20 cellular contexts compared by ENCODE assay signal in the genomic region with DNA sequence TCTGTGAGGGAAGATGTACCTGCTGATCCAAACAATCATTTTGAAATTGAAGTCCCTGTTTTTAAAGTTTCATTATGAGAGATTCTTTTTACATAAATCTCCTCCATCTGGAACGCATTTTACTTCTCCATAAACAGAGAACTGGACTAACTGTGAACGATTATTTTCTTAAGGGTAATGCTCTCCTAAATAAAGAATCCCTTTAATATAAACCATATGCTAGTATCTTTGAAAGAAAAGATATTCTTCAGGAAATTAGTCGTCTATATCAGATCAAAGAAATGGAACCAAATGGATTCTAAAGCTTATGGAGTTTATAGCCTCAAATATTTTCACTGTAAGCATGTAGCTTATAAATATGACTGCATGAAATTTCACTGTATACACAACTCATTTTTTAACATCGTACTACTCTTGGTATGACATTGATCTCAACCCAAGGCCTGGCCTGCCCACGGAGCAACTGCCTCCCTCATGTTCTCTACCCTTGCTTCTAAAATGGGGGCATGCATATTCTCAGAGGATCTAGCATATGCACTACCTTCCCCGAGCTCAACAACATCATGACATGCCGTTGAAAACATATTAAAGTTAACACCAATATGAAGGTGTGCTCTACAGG.
DNase-seq lines count a peak whose midpoint lies in the region; ATAC-seq and TF ChIP-seq lines count a peak whose summit lies in the region.
"Had no signal": no experiment of that assay in that cellular context is flagged by ENCODE, and none has a peak within 500 bp of the region (broad histone marks: within the 10 kb centered on the region; RNA-seq: fewer than 3 reads in every experiment).

No MANE protein-coding gene starts in this region.

- H3K4me1 ChIP-seq in ascending aorta, result peaks cover 0 to 26% of the 10 kb centered on the region in 2 donors
- H3K4me1 ChIP-seq: suprapubic skin had no signal

- no peaks in the 10 kb centered on the region for H3K36me3 Mint-ChIP-seq in T-helper 2 cell treated with Interferon-gamma antibody and Interleukin-4, amounts not matched to agents 5 μg/mL and 100 μg/mL, for 36 hours (ENCODE audit: low read depth)
- H3K36me3 Mint-ChIP-seq in activated T-helper 17 cell treated with anti-CD3 and anti-CD28 coated beads, Interleukin-2, amount 50 U/mL, for 72 hours (ENCODE audit: low read depth), result no peaks in the 10 kb centered on the region

- H3K9me3 Mint-ChIP-seq in T-helper 2 cell treated with Interferon-gamma antibody and Interleukin-4, amounts not matched to agents 5 μg/mL and 100 μg/mL, for 36 hours, result no peaks in the 10 kb centered on the region
- no peaks in the 10 kb centered on the region for H3K9me3 Mint-ChIP-seq in activated T-helper 17 cell treated with anti-CD3 and anti-CD28 coated beads, Interleukin-2, amount 50 U/mL, for 72 hours

- H3K27ac ChIP-seq in ascending aorta, result peak overlapping the region; percentile 36 to 43
- H3K27ac ChIP-seq: adrenal gland, RWPE1, suprapubic skin had no signal

- H3K4me1 Mint-ChIP-seq in T-helper 2 cell treated with Interferon-gamma antibody and Interleukin-4, amounts not matched to agents 5 μg/mL and 100 μg/mL, for 36 hours (ENCODE audit: low read depth), result no peaks in the 10 kb centered on the region
- H3K4me1 Mint-ChIP-seq in activated T-helper 17 cell treated with anti-CD3 and anti-CD28 coated beads, Interleukin-2, amount 50 U/mL, for 72 hours, result no peaks in the 10 kb centered on the region

- no peak for ATAC-seq in activated T-helper 17 cell treated with anti-CD3 and anti-CD28 coated beads, Interleukin-2, amount 50 U/mL, for 72 hours (replicated peaks)

- peak; percentile 18 for DNase-seq in EL
- no peak for DNase-seq in ascending aorta (ENCODE audit: low spot score in 2 of 2)
- DNase-seq in fibroblast of the aortic adventitia (ENCODE audit: low read depth), result peak; percentile 68
- DNase-seq in stromal cell of bone marrow (ENCODE audit: low read depth), result peak; percentile 20
- no peak for DNase-seq in T-helper 2 cell treated with Interferon-gamma antibody and Interleukin-4, amounts not matched to agents 5 μg/mL and 100 μg/mL, for 36 hours (ENCODE audit: low spot score)
- DNase-seq in NCI-H774 (lab: John Stamatoyannopoulos, UW), result no peak
- no peak for DNase-seq in amygdala (lab: John Stamatoyannopoulos, UW)
- DNase-seq: activated CD4-positive, alpha-beta T cell treated with anti-CD3 and anti-CD28 coated beads for 48 hours; activated CD8-positive, alpha-beta memory T cell treated with anti-CD3 and anti-CD28 coated beads, Interleukin-2, amount 50 U/mL, for 4 hours; activated effector memory CD4-positive, alpha-beta T cell treated with anti-CD3 and anti-CD28 coated beads, Interleukin-2, amount 50 U/mL, for 16 hours; adrenal gland; COR-L47; Kasumi-1; NCI-H1092 treated with DMSO at 0.1 percent for 48 hours; NCI-H510A treated with DMSO at 0.1 percent for 48 hours; nucleus accumbens had no signal

- no peaks in the 10 kb centered on the region for H3K9me3 ChIP-seq in ascending aorta
- H3K9me3 ChIP-seq: adrenal gland, suprapubic skin had no signal

- no peak overlapping the region for H3K27ac Mint-ChIP-seq in T-helper 2 cell treated with Interferon-gamma antibody and Interleukin-4, amounts not matched to agents 5 μg/mL and 100 μg/mL, for 36 hours
- no peak overlapping the region for H3K27ac Mint-ChIP-seq in activated T-helper 17 cell treated with anti-CD3 and anti-CD28 coated beads, Interleukin-2, amount 50 U/mL, for 72 hours
- H3K27ac Mint-ChIP-seq: B cell had no signal

- H3K4me3 ChIP-seq in ascending aorta (no peak overlapping the region), fibroblast of the aortic adventitia (ENCODE audit: low read depth, low read length) (no peak overlapping the region)
- H3K4me3 ChIP-seq: adrenal gland, suprapubic skin had no signal

- H3K4me3 Mint-ChIP-seq in T-helper 2 cell treated with Interferon-gamma antibody and Interleukin-4, amounts not matched to agents 5 μg/mL and 100 μg/mL, for 36 hours, result no peak overlapping the region
- H3K4me3 Mint-ChIP-seq in activated T-helper 17 cell treated with anti-CD3 and anti-CD28 coated beads, Interleukin-2, amount 50 U/mL, for 72 hours, result no peak overlapping the region
- H3K4me3 Mint-ChIP-seq: B cell had no signal

- H3K27me3 Mint-ChIP-seq in T-helper 2 cell treated with Interferon-gamma antibody and Interleukin-4, amounts not matched to agents 5 μg/mL and 100 μg/mL, for 36 hours (ENCODE audit: low read depth), result no peaks in the 10 kb centered on the region
- peaks cover 3% of the 10 kb centered on the region for H3K27me3 Mint-ChIP-seq in activated T-helper 17 cell treated with anti-CD3 and anti-CD28 coated beads, Interleukin-2, amount 50 U/mL, for 72 hours

- peaks cover 38 to 51% of the 10 kb centered on the region in 2 donors for H3K36me3 ChIP-seq in ascending aorta
- H3K36me3 ChIP-seq: adrenal gland had no signal

- intact Hi-C loops in ascending aorta (cut with DNase I), result no loop called here

- TF ChIP-seq CTCF in ascending aorta (IDR thresholded peaks at IDR 0.05) (no peak), fibroblast of the aortic adventitia (IDR thresholded peaks at IDR 0.05; ENCODE audit: insufficient read depth, low read length) (no peak)

- no peaks in the 10 kb centered on the region for H3K27me3 ChIP-seq in ascending aorta
- H3K27me3 ChIP-seq: adrenal gland, suprapubic skin had no signal

Comparison
In these comparisons a context has a peak if more than half of its experiments do, and no peak if none do; other contexts are left out.
1. DNase-seq: peak in EL (single experiment), fibroblast of the aortic adventitia (single experiment) and stromal cell of bone marrow (single experiment); none in ascending aorta (0 of 2), T-helper 2 cell treated with Interferon-gamma antibody and Interleukin-4, amounts not matched to agents 5 μg/mL and 100 μg/mL, for 36 hours (single experiment), NCI-H774 (single experiment) and amygdala (0 of 56).